ENCODE assay signal across 1 cellular context in the genomic region with DNA sequence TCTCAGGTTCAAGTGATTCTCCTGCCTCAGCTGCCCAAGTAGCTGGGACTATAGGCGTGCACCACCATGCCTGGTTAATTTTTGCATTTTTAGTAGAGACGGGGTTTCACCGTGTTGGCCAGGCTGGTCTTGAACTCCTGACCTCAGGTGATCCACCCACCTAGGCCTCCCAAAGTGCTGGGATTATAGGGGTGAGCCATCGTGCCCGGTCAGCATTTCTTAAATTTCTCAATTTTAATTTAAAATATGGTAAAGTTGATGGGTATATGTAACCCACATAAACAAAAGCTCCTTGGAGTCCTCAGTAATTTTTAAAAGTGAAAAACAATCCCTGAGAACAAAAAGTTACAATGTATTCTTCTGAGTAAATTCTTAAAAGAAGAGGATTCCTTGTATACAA. TPM values are rescaled to one million over a fixed set of nuclear protein-coding genes. Genes with fewer than 3 reads are reported as not detected.
"Had no signal": no experiment of that assay in that cellular context is flagged by ENCODE, and none has a peak within 500 bp of the region (broad histone marks: within the 10 kb centered on the region; RNA-seq: fewer than 3 reads in every experiment).

No MANE protein-coding gene starts in this region.

RNA-seq across cellular contexts. Expression of gene GPD1, which starts 51.1 kb away (rescaled TPM):
- total RNA-seq: uterus had no signal
